ENCODE assay signal across 8 cellular contexts in genomic region chr5:160159991-160160826, GRCh38. TPM values are rescaled to one million over a fixed set of nuclear protein-coding genes. Genes with fewer than 3 reads are reported as not detected.
A peak's percentile ranks its signal among the peaks of the same experiment; 100 is the strongest.
DNase-seq lines count a peak whose midpoint lies in the region; ATAC-seq, FAIRE-seq and TF ChIP-seq lines count a peak whose summit lies in the region.

No MANE protein-coding gene starts in this region.

- no peaks in the 10 kb centered on the region for H3K79me2 ChIP-seq in astrocyte (ENCODE audit: insufficient read depth, low read length)
- no peaks in the 10 kb centered on the region for H3K79me2 ChIP-seq in trophoblast cell (ENCODE audit: control insufficient read depth, insufficient read depth, low read length, poor library complexity)

- H2BK12ac ChIP-seq in trophoblast cell (ENCODE audit: low read length), result no peak overlapping the region

- no peaks in the 10 kb centered on the region for H3K27me3 ChIP-seq in astrocyte (ENCODE audit: insufficient read depth, low read length)
- H3K27me3 ChIP-seq in trophoblast cell (ENCODE audit: insufficient read depth, low read length), result no peaks in the 10 kb centered on the region
- H3K27me3 ChIP-seq in colonic mucosa, result no peaks in the 10 kb centered on the region

- H3K4me3 ChIP-seq in astrocyte (ENCODE audit: insufficient read depth, low read depth, low read length) (no peak overlapping the region), trophoblast cell (ENCODE audit: low read depth, low read length) (no peak overlapping the region), colonic mucosa (no peak overlapping the region)

- peak overlapping the region; percentile 51 for H2AFZ ChIP-seq in astrocyte (ENCODE audit: low read depth, low read length)
- H2AFZ ChIP-seq in trophoblast cell (ENCODE audit: insufficient read depth, low read length, poor library complexity), result no peak overlapping the region

- no peak overlapping the region for H3K4ac ChIP-seq in trophoblast cell (ENCODE audit: low read depth, low read length)

- ATAC-seq in GM19438 (IDR thresholded peaks at IDR 0.05; ENCODE audit: low read depth, unreplicated experiment) (peak; percentile 78), HG03558 (IDR thresholded peaks at IDR 0.05; ENCODE audit: extremely low read depth, unreplicated experiment) (peak; percentile 50)

- no peaks in the 10 kb centered on the region for H3K27me3 Mint-ChIP-seq in astrocyte (ENCODE audit: low read depth, unreplicated experiment)

- H3K4me2 ChIP-seq in astrocyte (ENCODE audit: low read length), result peak overlapping the region; percentile 48
- no peak overlapping the region for H3K4me2 ChIP-seq in trophoblast cell (ENCODE audit: low read length)

- no peak overlapping the region for H3K18ac ChIP-seq in trophoblast cell (ENCODE audit: low read length)

- no peak overlapping the region for H4K91ac ChIP-seq in trophoblast cell (ENCODE audit: low read depth, low read length)

- no peak overlapping the region for H3K14ac ChIP-seq in trophoblast cell (ENCODE audit: low read length)

- no peaks in the 10 kb centered on the region for H4K20me1 ChIP-seq in astrocyte (ENCODE audit: insufficient read depth, low read length)

- no CpG with 5 or more reads among the region's 19 CpGs for WGBS in trophoblast cell (ENCODE audit: extremely low coverage, insufficient coverage, insufficient read length)

- peaks cover 18% of the 10 kb centered on the region for H3K4me1 Mint-ChIP-seq in astrocyte (ENCODE audit: low read depth, unreplicated experiment)

- FAIRE-seq in astrocyte (lab: Jason Lieb, UNC), result no peak

- peak overlapping the region; percentile 48 for H3K27ac Mint-ChIP-seq in astrocyte (ENCODE audit: unreplicated experiment)

- H3K36me3 ChIP-seq in astrocyte (ENCODE audit: insufficient read depth, low read length), result no peaks in the 10 kb centered on the region
- no peaks in the 10 kb centered on the region for H3K36me3 ChIP-seq in trophoblast cell (ENCODE audit: control insufficient read depth in 1 of 2, insufficient read depth in 2 of 2, low read length in 2 of 2)
- no peaks in the 10 kb centered on the region for H3K36me3 ChIP-seq in colonic mucosa

- TF ChIP-seq CTCF in astrocyte (IDR thresholded peaks at IDR 0.05; ENCODE audit: insufficient read depth, low read depth, low read length) (no peak), colonic mucosa (IDR thresholded peaks at IDR 0.05) (no peak)

- no peaks in the 10 kb centered on the region for H3K36me3 Mint-ChIP-seq in astrocyte (ENCODE audit: low read depth, unreplicated experiment)

- no peak overlapping the region for H4K12ac ChIP-seq in trophoblast cell (ENCODE audit: low read depth, low read length)

- no peak overlapping the region for H4K8ac ChIP-seq in trophoblast cell (ENCODE audit: low read depth, low read length)

- H3K4me3 Mint-ChIP-seq in astrocyte (ENCODE audit: unreplicated experiment), result no peak overlapping the region

- H3K9ac ChIP-seq in astrocyte (ENCODE audit: low read length) (peak overlapping the region; percentile 26), trophoblast cell (ENCODE audit: low read length) (no peak overlapping the region), colonic mucosa (ENCODE audit: low read depth in 2 of 2, low read length in 2 of 2) (no peak overlapping the region)

- no peak overlapping the region for H2BK120ac ChIP-seq in trophoblast cell (ENCODE audit: insufficient read depth, low read length, poor library complexity)

- no peak overlapping the region for H3K23ac ChIP-seq in trophoblast cell (ENCODE audit: low read length)

- DNase-seq in astrocyte (ENCODE audit: low read depth) (peak; percentile 37), trophoblast cell (peak; percentile 75 to 83), D341Med (ENCODE audit: low spot score) (no peak), colonic mucosa (no peak), kidney tubule cell (ENCODE audit: low spot score) (no peak), DMS53 treated with DMSO at 0.1 percent for 48 hours (lab: John Stamatoyannopoulos, UW; ENCODE audit: unreplicated experiment) (no peak)

- H3K9me3 Mint-ChIP-seq in astrocyte (ENCODE audit: unreplicated experiment), result no peaks in the 10 kb centered on the region

- H3K9me3 ChIP-seq in astrocyte (ENCODE audit: insufficient read depth, low read depth, low read length) (no peaks in the 10 kb centered on the region), trophoblast cell (ENCODE audit: insufficient read depth, low read depth, low read length) (no peaks in the 10 kb centered on the region), colonic mucosa (no peaks in the 10 kb centered on the region)

- H2AK5ac ChIP-seq in trophoblast cell (ENCODE audit: low read length), result no peak overlapping the region

- no peaks in the 10 kb centered on the region for H3K79me1 ChIP-seq in trophoblast cell (ENCODE audit: low read length)

- no peak overlapping the region for H2BK5ac ChIP-seq in trophoblast cell (ENCODE audit: low read depth, low read length, poor library complexity)

- peaks cover 22% of the 10 kb centered on the region for H3K4me1 ChIP-seq in astrocyte (ENCODE audit: insufficient read depth, low read length)
- peaks cover 0 to 5% of the 10 kb centered on the region in 2 experiments for H3K4me1 ChIP-seq in trophoblast cell (ENCODE audit: control insufficient read depth in 1 of 2, insufficient read depth in 2 of 2, low read length in 2 of 2)
- H3K4me1 ChIP-seq in colonic mucosa, result peaks cover 4% of the 10 kb centered on the region

- no peak overlapping the region for H3K27ac ChIP-seq in astrocyte (ENCODE audit: low read depth, low read length)
- no peak overlapping the region for H3K27ac ChIP-seq in trophoblast cell (ENCODE audit: low read depth, low read length)
- H3K27ac ChIP-seq in colonic mucosa, result no peak overlapping the region

- intact Hi-C loops in colonic mucosa (cut with DNase I), result no loop called here

RNA-seq across cellular contexts. Expression of gene PWWP2A, which starts 41.0 kb away (rescaled TPM):
- total RNA-seq in astrocyte (18.4 and 19.6 TPM in 2 replicates), colonic mucosa (10 to 100 TPM; 44.0 to 47.6 TPM)
- 9.4 and 10.9 TPM in 2 replicates for polyA plus RNA-seq in trophoblast cell (2013)

Comparison
In these comparisons a context has a peak if more than half of its experiments do, and no peak if none do; other contexts are left out.
1. DNase-seq: peak in astrocyte (single experiment) and trophoblast cell (2 of 2); none in D341Med (single experiment), colonic mucosa (single experiment), kidney tubule cell (single experiment) and DMS53 treated with DMSO at 0.1 percent for 48 hours (single experiment).